8 cellular contexts compared by ENCODE assay signal in genomic region chr1:175742790-175743459, GRCh38. TPM values are rescaled to one million over a fixed set of nuclear protein-coding genes. Genes with fewer than 3 reads are reported as not detected.
DNase-seq lines count a peak whose midpoint lies in the region; TF ChIP-seq lines count a peak whose summit lies in the region.

No MANE protein-coding gene starts in this region.

- no peaks in the 10 kb centered on the region for H3K36me3 Mint-ChIP-seq in activated CD4-positive, alpha-beta memory T cell treated with anti-CD3 and anti-CD28 coated beads for 36 hours

- H3K27me3 Mint-ChIP-seq in activated CD4-positive, alpha-beta memory T cell treated with anti-CD3 and anti-CD28 coated beads for 36 hours, result peaks cover 21% of the 10 kb centered on the region

- DNase-seq in GM03348 (ENCODE audit: low spot score) (peak; percentile 40), NCI-H2227 (lab: John Stamatoyannopoulos, UW; ENCODE audit: unreplicated experiment) (peak; percentile 50), dorsolateral prefrontal cortex (peak in 5 of 10 donors; percentile 38 to 58 (median 46)), myocyte (ENCODE audit: low read depth) (peak; percentile 22), GM10248 (ENCODE audit: extremely low spot score) (no peak), COR-L47 (lab: John Stamatoyannopoulos, UW) (no peak)
- DNase-seq in activated CD4-positive, alpha-beta memory T cell treated with anti-CD3 and anti-CD28 coated beads for 36 hours, result no peak
- no peak for DNase-seq in stimulated activated CD4-positive, alpha-beta T cell treated with anti-CD3 and anti-CD28 coated beads, Interleukin-4, amount 100 ng/mL, for 1 hour

- POLR2A ChIA-PET in GM10248 (lab: Yijun Ruan, JAX), result no interaction called here
- POLR2A ChIA-PET in activated CD4-positive, alpha-beta memory T cell treated with anti-CD3 and anti-CD28 coated beads for 36 hours (lab: Charles Lee), result no interaction called here

- CTCF ChIA-PET in GM10248 (lab: Yijun Ruan, JAX), result interaction anchor here (0.9 to 7.0 kb wide), 8 partner anchors 10 to 591 kb away, joined by 3 to 46 read pairs (median 3); no protein-coding TSS in a partner anchor
- CTCF ChIA-PET in activated CD4-positive, alpha-beta memory T cell treated with anti-CD3 and anti-CD28 coated beads for 36 hours (lab: Charles Lee), result interaction anchor here (0.7 to 2.9 kb wide), 3 partner anchors 23 to 591 kb away, joined by 3 to 11 read pairs (median 7); no protein-coding TSS in a partner anchor

- peaks cover 2% of the 10 kb centered on the region for H3K4me1 Mint-ChIP-seq in activated CD4-positive, alpha-beta memory T cell treated with anti-CD3 and anti-CD28 coated beads for 36 hours (ENCODE audit: low read depth)

- no peak overlapping the region for H3K27ac Mint-ChIP-seq in activated CD4-positive, alpha-beta memory T cell treated with anti-CD3 and anti-CD28 coated beads for 36 hours

- no peak overlapping the region for H3K4me3 Mint-ChIP-seq in activated CD4-positive, alpha-beta memory T cell treated with anti-CD3 and anti-CD28 coated beads for 36 hours

- peaks cover 0 to 23% (median 0%) of the 10 kb centered on the region in 45 donors for H3K27me3 ChIP-seq in dorsolateral prefrontal cortex

- no peak for TF ChIP-seq CTCF in dorsolateral prefrontal cortex (IDR thresholded peaks at IDR 0.05 in 54 of 56, conservative IDR thresholded peaks at IDR 0.05 in 2 of 56; ENCODE audit: low read depth in 1 of 56, partially characterized antibody in 56 of 56)
- TF ChIP-seq CTCF in GM10248 (IDR thresholded peaks at IDR 0.05; ENCODE audit: control extremely low read depth, extremely low read depth, low read depth, missing control alignments), result no peak

- H3K27ac ChIP-seq in dorsolateral prefrontal cortex, result peak overlapping the region in 49 of 59 donors; percentile 1 to 86 (median 66)

- peak overlapping the region; percentile 29 to 73 (median 59) for H3K4me3 ChIP-seq in dorsolateral prefrontal cortex

- peaks cover 4% of the 10 kb centered on the region for H3K9me3 Mint-ChIP-seq in activated CD4-positive, alpha-beta memory T cell treated with anti-CD3 and anti-CD28 coated beads for 36 hours

- intact Hi-C loops in dorsolateral prefrontal cortex (cut with DNase I), result loop anchor here (2.0 to 10.0 kb wide), 5 partner anchors 144 to 368 kb away; no protein-coding TSS in a partner anchor
- intact Hi-C loops in activated CD4-positive, alpha-beta memory T cell treated with anti-CD3 and anti-CD28 coated beads for 36 hours (cut with micrococcal nuclease), result loop anchor here (10.0 kb wide), 1 partner anchor 368 kb away; no protein-coding TSS in a partner anchor

RNA-seq across cellular contexts. Expression of gene TNR, which starts 0.5 kb away (rescaled TPM):
- total RNA-seq in dorsolateral prefrontal cortex, result 100 to 1,000 TPM in 9 of 120 experiments, 10 to 100 TPM in 111; 46.4 to 124 (median 81.5) TPM
- total RNA-seq in myocyte, result not detected in 2 replicates
- polyA plus RNA-seq in myocyte (2012), result not detected
- not detected for total RNA-seq in activated CD4-positive, alpha-beta memory T cell treated with anti-CD3 and anti-CD28 coated beads for 36 hours

Comparison
In these comparisons a context has a peak if more than half of its experiments do, and no peak if none do; other contexts are left out.
1. DNase-seq: peak in GM03348 (single experiment), NCI-H2227 (single experiment) and myocyte (single experiment); none in GM10248 (single experiment), activated CD4-positive, alpha-beta memory T cell treated with anti-CD3 and anti-CD28 coated beads for 36 hours (single experiment), stimulated activated CD4-positive, alpha-beta T cell treated with anti-CD3 and anti-CD28 coated beads, Interleukin-4, amount 100 ng/mL, for 1 hour (single experiment) and COR-L47 (single experiment).
2. RNA of gene TNR, which starts 0.5 kb away (total RNA-seq): 46.4 to 124 TPM in dorsolateral prefrontal cortex; not detected in myocyte and not detected in activated CD4-positive, alpha-beta memory T cell treated with anti-CD3 and anti-CD28 coated beads for 36 hours; every median in the first group is over 10 times any median in the second.